1 cellular context compared by ENCODE assay signal in the genomic region with DNA sequence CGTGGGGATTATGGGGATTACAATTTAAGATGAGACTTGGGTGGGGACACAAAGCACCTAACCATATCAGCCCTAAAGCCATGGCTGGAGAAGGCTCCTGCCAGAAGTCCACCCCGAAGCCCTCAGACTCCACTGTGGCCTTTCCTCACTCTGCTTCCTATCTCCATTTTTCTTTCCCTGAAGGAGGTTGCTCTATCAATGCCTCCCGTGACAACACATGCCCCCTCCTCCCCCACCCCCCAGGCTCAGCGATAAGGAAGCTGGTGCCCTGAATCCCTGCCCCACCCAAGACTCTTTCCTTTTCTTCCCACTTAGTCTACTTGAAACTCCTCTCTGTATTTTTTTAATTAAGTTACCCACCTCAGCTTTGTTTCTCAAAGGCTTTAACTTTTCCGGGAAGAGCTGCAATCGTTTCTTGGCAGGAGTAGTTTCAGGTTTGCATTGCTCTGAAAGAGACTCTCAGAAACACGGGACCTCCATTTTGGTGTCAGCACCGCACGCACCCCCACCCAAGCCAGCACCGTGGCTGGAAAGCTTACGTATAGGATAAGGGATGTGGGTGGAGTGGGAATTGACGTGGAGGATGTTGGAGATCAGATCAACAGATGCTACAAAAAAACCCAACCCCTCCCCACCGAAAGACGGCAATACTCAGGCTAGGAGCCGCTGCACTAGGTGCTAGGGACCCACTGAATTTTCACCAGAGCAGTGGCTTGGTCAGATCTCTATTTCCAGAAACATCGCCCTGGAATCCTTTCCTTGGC.
TF ChIP-seq lines count a peak whose summit lies in the region.

No MANE protein-coding gene starts in this region.

TF ChIP-seq in HepG2, 621 proteins besides CTCF, POLR2A, EP300 and RAD21:
- TF ChIP-seq ZNF562 (CRISPR knock-in tag; IDR thresholded peaks at IDR 0.05; ENCODE audit: borderline replicate concordance) (no peak), POLR2G (IDR thresholded peaks at IDR 0.05; ENCODE audit: low read depth, low read length) (no peak), ZNF207 (IDR thresholded peaks at IDR 0.05; ENCODE audit: borderline replicate concordance) (no peak), LCORL (IDR thresholded peaks at IDR 0.05) (no peak), LCORL (CRISPR knock-in tag; IDR thresholded peaks at IDR 0.05) (no peak), KDM5B (CRISPR knock-in tag; IDR thresholded peaks at IDR 0.05; ENCODE audit: borderline replicate concordance) (no peak), SIN3A (IDR thresholded peaks at IDR 0.05; ENCODE audit: borderline replicate concordance, low read depth, low read length) (0 out of 2 replicates have a peak, but pooled peaks have one; percentile 15), ZNF709 (CRISPR knock-in tag; IDR thresholded peaks at IDR 0.05) (0 out of 2 replicates have a peak, but pooled peaks have one; percentile 3), CHCHD3 (CRISPR knock-in tag; IDR thresholded peaks at IDR 0.05) (no peak), ZNF761 (CRISPR knock-in tag; conservative IDR thresholded peaks at IDR 0.05) (no peak), ASH2L (IDR thresholded peaks at IDR 0.05; ENCODE audit: insufficient read length, low read depth, low read length) (no peak), ZNF432 (CRISPR knock-in tag; IDR thresholded peaks at IDR 0.05; ENCODE audit: borderline replicate concordance) (no peak)
- TF ChIP-seq, protein P1, sequence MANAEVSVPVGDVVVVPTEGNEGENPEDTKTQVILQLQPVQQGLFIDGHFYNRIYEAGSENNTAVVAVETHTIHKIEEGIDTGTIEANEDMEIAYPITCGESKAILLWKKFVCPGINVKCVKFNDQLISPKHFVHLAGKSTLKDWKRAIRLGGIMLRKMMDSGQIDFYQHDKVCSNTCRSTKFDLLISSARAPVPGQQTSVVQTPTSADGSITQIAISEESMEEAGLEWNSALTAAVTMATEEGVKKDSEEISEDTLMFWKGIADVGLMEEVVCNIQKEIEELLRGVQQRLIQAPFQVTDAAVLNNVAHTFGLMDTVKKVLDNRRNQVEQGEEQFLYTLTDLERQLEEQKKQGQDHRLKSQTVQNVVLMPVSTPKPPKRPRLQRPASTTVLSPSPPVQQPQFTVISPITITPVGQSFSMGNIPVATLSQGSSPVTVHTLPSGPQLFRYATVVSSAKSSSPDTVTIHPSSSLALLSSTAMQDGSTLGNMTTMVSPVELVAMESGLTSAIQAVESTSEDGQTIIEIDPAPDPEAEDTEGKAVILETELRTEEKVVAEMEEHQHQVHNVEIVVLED (CRISPR knock-in tag; IDR thresholded peaks at IDR 0.05; ENCODE audit: borderline replicate concordance), result no peak
- TF ChIP-seq, protein P2, sequence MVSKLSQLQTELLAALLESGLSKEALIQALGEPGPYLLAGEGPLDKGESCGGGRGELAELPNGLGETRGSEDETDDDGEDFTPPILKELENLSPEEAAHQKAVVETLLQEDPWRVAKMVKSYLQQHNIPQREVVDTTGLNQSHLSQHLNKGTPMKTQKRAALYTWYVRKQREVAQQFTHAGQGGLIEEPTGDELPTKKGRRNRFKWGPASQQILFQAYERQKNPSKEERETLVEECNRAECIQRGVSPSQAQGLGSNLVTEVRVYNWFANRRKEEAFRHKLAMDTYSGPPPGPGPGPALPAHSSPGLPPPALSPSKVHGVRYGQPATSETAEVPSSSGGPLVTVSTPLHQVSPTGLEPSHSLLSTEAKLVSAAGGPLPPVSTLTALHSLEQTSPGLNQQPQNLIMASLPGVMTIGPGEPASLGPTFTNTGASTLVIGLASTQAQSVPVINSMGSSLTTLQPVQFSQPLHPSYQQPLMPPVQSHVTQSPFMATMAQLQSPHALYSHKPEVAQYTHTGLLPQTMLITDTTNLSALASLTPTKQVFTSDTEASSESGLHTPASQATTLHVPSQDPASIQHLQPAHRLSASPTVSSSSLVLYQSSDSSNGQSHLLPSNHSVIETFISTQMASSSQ (IDR thresholded peaks at IDR 0.05; ENCODE audit: low read depth), result 0 out of 2 replicates have a peak, but pooled peaks have one; percentile 6
- TF ChIP-seq, protein P2 (CRISPR knock-in tag; IDR thresholded peaks at IDR 0.05; ENCODE audit: borderline replicate concordance), result no peak
- TF ChIP-seq, protein P3, sequence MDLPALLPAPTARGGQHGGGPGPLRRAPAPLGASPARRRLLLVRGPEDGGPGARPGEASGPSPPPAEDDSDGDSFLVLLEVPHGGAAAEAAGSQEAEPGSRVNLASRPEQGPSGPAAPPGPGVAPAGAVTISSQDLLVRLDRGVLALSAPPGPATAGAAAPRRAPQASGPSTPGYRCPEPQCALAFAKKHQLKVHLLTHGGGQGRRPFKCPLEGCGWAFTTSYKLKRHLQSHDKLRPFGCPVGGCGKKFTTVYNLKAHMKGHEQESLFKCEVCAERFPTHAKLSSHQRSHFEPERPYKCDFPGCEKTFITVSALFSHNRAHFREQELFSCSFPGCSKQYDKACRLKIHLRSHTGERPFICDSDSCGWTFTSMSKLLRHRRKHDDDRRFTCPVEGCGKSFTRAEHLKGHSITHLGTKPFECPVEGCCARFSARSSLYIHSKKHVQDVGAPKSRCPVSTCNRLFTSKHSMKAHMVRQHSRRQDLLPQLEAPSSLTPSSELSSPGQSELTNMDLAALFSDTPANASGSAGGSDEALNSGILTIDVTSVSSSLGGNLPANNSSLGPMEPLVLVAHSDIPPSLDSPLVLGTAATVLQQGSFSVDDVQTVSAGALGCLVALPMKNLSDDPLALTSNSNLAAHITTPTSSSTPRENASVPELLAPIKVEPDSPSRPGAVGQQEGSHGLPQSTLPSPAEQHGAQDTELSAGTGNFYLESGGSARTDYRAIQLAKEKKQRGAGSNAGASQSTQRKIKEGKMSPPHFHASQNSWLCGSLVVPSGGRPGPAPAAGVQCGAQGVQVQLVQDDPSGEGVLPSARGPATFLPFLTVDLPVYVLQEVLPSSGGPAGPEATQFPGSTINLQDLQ (CRISPR knock-in tag; IDR thresholded peaks at IDR 0.05), result no peak
